In the genomic region with DNA sequence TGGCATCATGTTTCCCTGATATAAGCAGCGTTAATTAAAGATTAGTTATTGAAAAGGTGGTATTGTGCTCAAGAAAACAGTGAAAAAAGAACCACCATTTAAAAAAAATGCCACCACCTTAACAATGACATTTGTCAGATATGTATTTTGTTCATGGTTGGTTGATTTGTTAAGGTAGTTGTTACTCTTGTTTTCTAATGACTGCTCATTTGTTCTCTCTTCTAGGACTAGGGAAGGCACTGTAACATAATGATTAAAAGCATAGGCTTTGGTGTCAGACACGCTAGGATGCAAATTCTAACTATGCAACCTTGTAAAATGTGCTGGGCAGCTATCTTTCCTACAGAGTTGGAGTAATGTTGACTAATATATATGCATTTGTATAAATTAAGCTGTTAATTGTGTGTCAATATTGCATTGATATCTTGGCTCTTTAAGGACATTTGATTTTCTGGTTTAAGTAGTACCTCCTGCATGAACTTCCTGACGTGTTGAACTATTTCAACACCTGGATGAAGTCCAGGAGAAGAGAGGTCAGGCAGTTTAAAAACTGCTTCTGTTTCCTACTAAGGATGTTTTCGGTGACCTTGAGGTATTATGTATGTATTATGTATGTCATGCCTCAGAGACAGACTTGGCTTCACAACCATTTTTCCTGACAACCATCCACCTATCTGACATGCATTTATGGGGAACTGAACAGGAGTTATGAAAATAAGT, we compare ENCODE assay signal across 17 cellular contexts.
DNase-seq lines count a peak whose midpoint lies in the region; ATAC-seq and TF ChIP-seq lines count a peak whose summit lies in the region.
"Had no signal": no experiment of that assay in that cellular context is flagged by ENCODE, and none has a peak within 500 bp of the region (broad histone marks: within the 10 kb centered on the region; RNA-seq: fewer than 3 reads in every experiment).

No MANE protein-coding gene starts in this region.

- H3K4me1 Mint-ChIP-seq in MCF 10A (ENCODE audit: insufficient read depth, unreplicated experiment): peaks cover 62% of the 10 kb centered on the region
- H3K4me1 Mint-ChIP-seq in osteocyte (ENCODE audit: unreplicated experiment): peaks cover 86% of the 10 kb centered on the region
- H3K4me1 Mint-ChIP-seq: activated naive CD4-positive, alpha-beta T cell treated with anti-CD3 and anti-CD28 coated beads, Interleukin-2, amount 10 ng/mL, durations not matched to agents 7 days and 5 days had no signal

- H3K27me3 Mint-ChIP-seq in MCF 10A (ENCODE audit: insufficient read depth, unreplicated experiment) (no peaks in the 10 kb centered on the region), osteocyte (ENCODE audit: unreplicated experiment) (no peaks in the 10 kb centered on the region)
- H3K27me3 Mint-ChIP-seq: activated CD4-positive, alpha-beta memory T cell treated with anti-CD3 and anti-CD28 coated beads for 36 hours; activated naive CD4-positive, alpha-beta T cell treated with anti-CD3 and anti-CD28 coated beads, Interleukin-2, amount 10 ng/mL, durations not matched to agents 7 days and 5 days had no signal

- H3K27ac Mint-ChIP-seq in MCF 10A (ENCODE audit: low read depth, unreplicated experiment) (peak overlapping the region; percentile 88), osteocyte (ENCODE audit: unreplicated experiment) (peak overlapping the region; percentile 88)
- H3K27ac Mint-ChIP-seq: activated CD4-positive, alpha-beta memory T cell treated with anti-CD3 and anti-CD28 coated beads for 36 hours; activated naive CD4-positive, alpha-beta T cell treated with anti-CD3 and anti-CD28 coated beads, Interleukin-2, amount 10 ng/mL, durations not matched to agents 7 days and 5 days had no signal

- CTCF ChIA-PET in MCF 10A (lab: Yijun Ruan, JAX): interaction anchor here (0.8 kb wide), 1 partner anchor 86 kb away, joined by 3 read pairs; no protein-coding TSS in a partner anchor

- H3K4me1 ChIP-seq in breast epithelium (no peaks in the 10 kb centered on the region), upper lobe of right lung (peaks cover 3% of the 10 kb centered on the region), body of pancreas (no peaks in the 10 kb centered on the region)

- H3K9me3 Mint-ChIP-seq in MCF 10A (ENCODE audit: unreplicated experiment) (no peaks in the 10 kb centered on the region), osteocyte (ENCODE audit: unreplicated experiment) (no peaks in the 10 kb centered on the region)
- H3K9me3 Mint-ChIP-seq: activated CD4-positive, alpha-beta memory T cell treated with anti-CD3 and anti-CD28 coated beads for 36 hours; activated naive CD4-positive, alpha-beta T cell treated with anti-CD3 and anti-CD28 coated beads, Interleukin-2, amount 10 ng/mL, durations not matched to agents 7 days and 5 days had no signal

- no peak overlapping the region for H3K4me3 Mint-ChIP-seq in MCF 10A (ENCODE audit: unreplicated experiment)
- H3K4me3 Mint-ChIP-seq in osteocyte (ENCODE audit: unreplicated experiment): no peak overlapping the region
- H3K4me3 Mint-ChIP-seq: activated CD4-positive, alpha-beta memory T cell treated with anti-CD3 and anti-CD28 coated beads for 36 hours; activated naive CD4-positive, alpha-beta T cell treated with anti-CD3 and anti-CD28 coated beads, Interleukin-2, amount 10 ng/mL, durations not matched to agents 7 days and 5 days had no signal

- no peaks in the 10 kb centered on the region for H3K9me3 ChIP-seq in breast epithelium
- no peaks in the 10 kb centered on the region for H3K9me3 ChIP-seq in upper lobe of right lung
- H3K9me3 ChIP-seq in body of pancreas: no peaks in the 10 kb centered on the region

- TF ChIP-seq CTCF in MCF 10A (IDR thresholded peaks at IDR 0.05; ENCODE audit: unreplicated experiment) (no peak), breast epithelium (IDR thresholded peaks at IDR 0.05) (no peak), epithelial cell of esophagus (IDR thresholded peaks at IDR 0.05; ENCODE audit: insufficient read depth, low read depth, low read length, missing control alignments) (no peak), osteocyte (IDR thresholded peaks at IDR 0.05) (no peak), upper lobe of right lung (IDR thresholded peaks at IDR 0.05) (no peak), body of pancreas (IDR thresholded peaks at IDR 0.05) (no peak)

- H3K4me3 ChIP-seq in breast epithelium: no peak overlapping the region
- H3K4me3 ChIP-seq in epithelial cell of esophagus (ENCODE audit: low read length): no peak overlapping the region
- no peak overlapping the region for H3K4me3 ChIP-seq in upper lobe of right lung
- H3K4me3 ChIP-seq in body of pancreas: no peak overlapping the region
- H3K4me3 ChIP-seq: cardiac muscle cell had no signal

- peak; percentile 83 for DNase-seq in MCF 10A (ENCODE audit: unreplicated experiment)
- no peak for DNase-seq in breast epithelium (ENCODE audit: low spot score in 2 of 2)
- peak; percentile 28 for DNase-seq in epithelial cell of esophagus (ENCODE audit: low read depth)
- no peak for DNase-seq in osteocyte (ENCODE audit: extremely low spot score, unreplicated experiment)
- DNase-seq in AML-193 (lab: John Stamatoyannopoulos, UW): no peak
- no peak for DNase-seq in upper lobe of right lung
- no peak for DNase-seq in body of pancreas
- DNase-seq: activated CD4-positive, alpha-beta memory T cell treated with anti-CD3 and anti-CD28 coated beads for 36 hours; activated naive CD4-positive, alpha-beta T cell treated with anti-CD3 and anti-CD28 coated beads, Interleukin-2, amount 10 ng/mL, durations not matched to agents 7 days and 5 days; activated T-cell treated with anti-CD3 and anti-CD28 coated beads, Interleukin-2, amount 50 U/mL, for 1 hour; effector CD4-positive, alpha-beta T cell; NCI-H1092; NCI-H2171; NCI-H82; small intestine had no signal

- no peak for ATAC-seq in GM18909 (IDR thresholded peaks at IDR 0.05; ENCODE audit: poor library complexity, unreplicated experiment)
- no peak for ATAC-seq in upper lobe of right lung
- no peak for ATAC-seq in body of pancreas

- H3K27me3 ChIP-seq in breast epithelium (no peaks in the 10 kb centered on the region), upper lobe of right lung (no peaks in the 10 kb centered on the region), body of pancreas (no peaks in the 10 kb centered on the region)
- H3K27me3 ChIP-seq: cardiac muscle cell had no signal

- intact Hi-C loops in MCF 10A (cut with micrococcal nuclease) (no loop called here), breast epithelium (cut with DNase I; ENCODE audit: low total_unique reads) (no loop called here), upper lobe of right lung (cut with DNase I) (loop anchor here (10.0 kb wide), 1 partner anchor 58 kb away; no protein-coding TSS in a partner anchor), body of pancreas (cut with DNase I) (no loop called here)

- H3K36me3 ChIP-seq in breast epithelium (no peaks in the 10 kb centered on the region), upper lobe of right lung (no peaks in the 10 kb centered on the region), body of pancreas (replicated peaks in 1 of 2; ENCODE audit: insufficient read depth in 1 of 2, low read depth in 2 of 2) (no peaks in the 10 kb centered on the region)
- H3K36me3 ChIP-seq: cardiac muscle cell had no signal

- WGBS in body of pancreas, 2 donors: 77 to 80% methylated on average over 4 of the region's 4 CpGs

- no TSS peak for BruUV-seq in MCF 10A (replicated peaks; lab: Mats Ljungman, UMichigan)

- H3K36me3 Mint-ChIP-seq in MCF 10A (ENCODE audit: insufficient read depth, unreplicated experiment): no peaks in the 10 kb centered on the region
- H3K36me3 Mint-ChIP-seq in osteocyte (ENCODE audit: unreplicated experiment): peaks cover 6% of the 10 kb centered on the region
- H3K36me3 Mint-ChIP-seq: activated CD4-positive, alpha-beta memory T cell treated with anti-CD3 and anti-CD28 coated beads for 36 hours; activated naive CD4-positive, alpha-beta T cell treated with anti-CD3 and anti-CD28 coated beads, Interleukin-2, amount 10 ng/mL, durations not matched to agents 7 days and 5 days had no signal

- POLR2A ChIA-PET in MCF 10A (lab: Yijun Ruan, JAX): interaction anchor here (0.6 to 3.9 kb wide), 4 partner anchors 8 to 565 kb away, joined by 3 to 27 read pairs (median 6); no protein-coding TSS in a partner anchor

- no peak for TF ChIP-seq POLR2A in breast epithelium (IDR thresholded peaks at IDR 0.05)
- TF ChIP-seq POLR2A in body of pancreas (IDR thresholded peaks at IDR 0.05): no peak

- H3K27ac ChIP-seq in breast epithelium (peak overlapping the region in 1 of 2 donors; percentile 45), upper lobe of right lung (no peak overlapping the region), body of pancreas (no peak overlapping the region)
- H3K27ac ChIP-seq: cardiac muscle cell had no signal

Comparison
In these comparisons a context has a peak if more than half of its experiments do, and no peak if none do; other contexts are left out.
1. DNase-seq: peak in MCF 10A (single experiment) and epithelial cell of esophagus (single experiment); none in breast epithelium (0 of 2), osteocyte (single experiment), AML-193 (0 of 2), upper lobe of right lung (single experiment) and body of pancreas (0 of 4).